Comparison of ENCODE assay signal across 8 cellular contexts in genomic region chr1:77282187-77282865, GRCh38. TPM values are rescaled to one million over a fixed set of nuclear protein-coding genes. Genes with fewer than 3 reads are reported as not detected.
DNase-seq lines count a peak whose midpoint lies in the region; ATAC-seq and TF ChIP-seq lines count a peak whose summit lies in the region.

No MANE protein-coding gene starts in this region.

- H3K9ac ChIP-seq in SK-N-SH, result peak overlapping the region; percentile 72
- peak overlapping the region; percentile 43; the same call in 1 of the 2 replicates for H3K9ac ChIP-seq in iPS-20b (ENCODE audit: low read depth, low read length)

- peak overlapping the region; percentile 88 for H2AFZ ChIP-seq in SK-N-SH (ENCODE audit: low read depth)

- TF ChIP-seq POLR2A in body of pancreas (IDR thresholded peaks at IDR 0.05), result no peak

- no peaks in the 10 kb centered on the region for H3K36me3 ChIP-seq in GM06990 (ENCODE audit: control insufficient read depth, insufficient read depth, low read length)
- H3K36me3 ChIP-seq in SK-N-SH (replicated peaks in 1 of 2; ENCODE audit: control insufficient read depth in 1 of 2, insufficient read depth in 2 of 2, low read length in 1 of 2), result no peaks in the 10 kb centered on the region
- H3K36me3 ChIP-seq in body of pancreas (replicated peaks in 1 of 2; ENCODE audit: insufficient read depth in 1 of 2, low read depth in 2 of 2), result no peaks in the 10 kb centered on the region
- no peaks in the 10 kb centered on the region for H3K36me3 ChIP-seq in iPS-20b (ENCODE audit: insufficient read depth, low read depth, low read length)

- ATAC-seq in HG02759 (IDR thresholded peaks at IDR 0.05; ENCODE audit: unreplicated experiment), result peak; percentile 43
- peak; percentile 52 for ATAC-seq in body of pancreas

- TF ChIP-seq EP300 in SK-N-SH (IDR thresholded peaks at IDR 0.05; ENCODE audit: borderline replicate concordance in 1 of 2, low read depth in 1 of 2, low read length in 1 of 2), result no peak

- peaks cover 19% of the 10 kb centered on the region; the same call in 1 of the 2 replicates for H3K79me2 ChIP-seq in SK-N-SH (ENCODE audit: insufficient read depth)

- H3K4me1 ChIP-seq in SK-N-SH (ENCODE audit: control insufficient read depth in 1 of 2, insufficient read depth in 2 of 2, low read depth in 1 of 2, low read length in 1 of 2) (peaks cover 0 to 15% of the 10 kb centered on the region in 2 experiments; a peak in 2 of 4 replicates), body of pancreas (peaks cover 20% of the 10 kb centered on the region), iPS-20b (ENCODE audit: insufficient read depth, low read length) (peaks cover 9% of the 10 kb centered on the region; the same call in 1 of the 2 replicates)

- H3K27me3 ChIP-seq in GM06990 (replicated peaks; ENCODE audit: control insufficient read depth, insufficient read depth, low read length), result peaks cover 3% of the 10 kb centered on the region
- no peaks in the 10 kb centered on the region for H3K27me3 ChIP-seq in SK-N-SH (ENCODE audit: insufficient read depth)
- H3K27me3 ChIP-seq in body of pancreas, result peaks cover 0 to 9% of the 10 kb centered on the region in 2 donors
- peaks cover 67% of the 10 kb centered on the region for H3K27me3 ChIP-seq in iPS-20b (ENCODE audit: insufficient read depth, low read length)

- no peaks in the 10 kb centered on the region for H3F3A ChIP-seq in SK-N-SH (replicated peaks; ENCODE audit: insufficient read depth)

- no peaks in the 10 kb centered on the region for H3K9me3 ChIP-seq in SK-N-SH
- H3K9me3 ChIP-seq in body of pancreas, result no peaks in the 10 kb centered on the region
- no peaks in the 10 kb centered on the region for H3K9me3 ChIP-seq in iPS-20b (ENCODE audit: insufficient read depth, low read depth, low read length)

- DNase-seq in GM06990 (ENCODE audit: extremely low read depth, insufficient read length), result peak; percentile 18
- no peak for DNase-seq in SK-N-SH
- DNase-seq in body of pancreas, result peak in 3 of 4 donors; percentile 7 to 11 (median 9)
- peak; percentile 17 to 36 for DNase-seq in stimulated activated CD4-positive, alpha-beta T cell treated with anti-CD3 and anti-CD28 coated beads, Interleukin-12 subunit alpha, Interleukin-12 subunit beta, amount 100 ng/mL, for 24 hours (ENCODE audit: low read depth in 2 of 2)
- DNase-seq in GDM1 (lab: John Stamatoyannopoulos, UW), result no peak
- no peak for DNase-seq in DMS153 (lab: John Stamatoyannopoulos, UW)

- WGBS in SK-N-SH (ENCODE audit: low lambda C conversion rate), result 1% methylated on average over 12 of the region's 47 CpGs
- WGBS in body of pancreas, 2 donors, result 1 to 2% methylated on average over 18 to 40 of the region's 47 CpGs

- TF ChIP-seq RAD21 in SK-N-SH (IDR thresholded peaks at IDR 0.05; ENCODE audit: low read length), result no peak

- H3K27ac ChIP-seq in SK-N-SH (ENCODE audit: low read depth in 2 of 2, low read length in 1 of 2) (no peak overlapping the region; a peak in 1 of 4 replicates), body of pancreas (no peak overlapping the region), iPS-20b (ENCODE audit: low read length) (no peak overlapping the region)

- peak overlapping the region; percentile 51 for H3K4me3 ChIP-seq in GM06990 (replicated peaks; ENCODE audit: low read depth, low read length)
- H3K4me3 ChIP-seq in SK-N-SH (ENCODE audit: low read depth in 2 of 2, low read length in 1 of 2), result peak overlapping the region; percentile 63 to 82
- peak overlapping the region in 1 of 2 donors; percentile 11 for H3K4me3 ChIP-seq in body of pancreas
- peak overlapping the region; percentile 74 for H3K4me3 ChIP-seq in iPS-20b (ENCODE audit: low read length)

- intact Hi-C loops in body of pancreas (cut with DNase I), result no loop called here

- CTCF ChIA-PET in SK-N-SH (lab: Yijun Ruan, JAX), result interaction anchor here (0.7 to 2.5 kb wide), 9 partner anchors 10 to 251 kb away, joined by 3 to 11 read pairs (median 4); no protein-coding TSS in a partner anchor

- H4K20me1 ChIP-seq in SK-N-SH (ENCODE audit: insufficient read depth), result no peaks in the 10 kb centered on the region

- H3K4me2 ChIP-seq in SK-N-SH, result peak overlapping the region; percentile 94

- no peaks in the 10 kb centered on the region for H3K9me2 ChIP-seq in SK-N-SH

- POLR2A ChIA-PET in SK-N-SH (lab: Yijun Ruan, JAX), result interaction anchor here (0.7 kb wide), 1 partner anchor 123 kb away, joined by 3 read pairs; no protein-coding TSS in a partner anchor

- no peak for TF ChIP-seq CTCF in GM06990 (IDR thresholded peaks at IDR 0.05; ENCODE audit: insufficient read depth, low read length, poor library complexity, severe bottlenecking)
- no peak for TF ChIP-seq CTCF in SK-N-SH (IDR thresholded peaks at IDR 0.05)
- no peak for TF ChIP-seq CTCF in body of pancreas (IDR thresholded peaks at IDR 0.05)

TF ChIP-seq in SK-N-SH, 30 proteins besides CTCF, POLR2A, EP300 and RAD21:
- TF ChIP-seq GATA2 (CRISPR knock-in tag; IDR thresholded peaks at IDR 0.05) (no peak), MAX (IDR thresholded peaks at IDR 0.05; ENCODE audit: low read depth) (peak; percentile 38; the same call in 1 of the 2 replicates), ZBTB33 (IDR thresholded peaks at IDR 0.05; ENCODE audit: borderline replicate concordance, low read depth) (no peak), MEF2A (IDR thresholded peaks at IDR 0.05; ENCODE audit: borderline replicate concordance, low read depth) (no peak), ELF1 (IDR thresholded peaks at IDR 0.05) (no peak), RXRA (IDR thresholded peaks at IDR 0.05; ENCODE audit: borderline replicate concordance, low read depth) (no peak), NRF1 (IDR thresholded peaks at IDR 0.05; ENCODE audit: low read depth, low read length) (no peak), JUND (IDR thresholded peaks at IDR 0.05) (no peak), SMC3 (IDR thresholded peaks at IDR 0.05; ENCODE audit: low read depth, low read length) (0 out of 2 replicates have a peak, but pooled peaks have one; percentile 1), POLR2AphosphoS5 (IDR thresholded peaks at IDR 0.05; ENCODE audit: low read depth, low read length) (no peak), USF1 (IDR thresholded peaks at IDR 0.05; ENCODE audit: borderline replicate concordance, low read depth) (no peak), FOXJ3 (CRISPR knock-in tag; IDR thresholded peaks at IDR 0.05) (no peak), YY1 (IDR thresholded peaks at IDR 0.05; ENCODE audit: low read depth) (peak; percentile 52; the same call in 1 of the 2 replicates), EZH2phosphoT487 (IDR thresholded peaks at IDR 0.05; ENCODE audit: borderline replicate concordance, low read depth) (no peak)
- TF ChIP-seq, protein P1, sequence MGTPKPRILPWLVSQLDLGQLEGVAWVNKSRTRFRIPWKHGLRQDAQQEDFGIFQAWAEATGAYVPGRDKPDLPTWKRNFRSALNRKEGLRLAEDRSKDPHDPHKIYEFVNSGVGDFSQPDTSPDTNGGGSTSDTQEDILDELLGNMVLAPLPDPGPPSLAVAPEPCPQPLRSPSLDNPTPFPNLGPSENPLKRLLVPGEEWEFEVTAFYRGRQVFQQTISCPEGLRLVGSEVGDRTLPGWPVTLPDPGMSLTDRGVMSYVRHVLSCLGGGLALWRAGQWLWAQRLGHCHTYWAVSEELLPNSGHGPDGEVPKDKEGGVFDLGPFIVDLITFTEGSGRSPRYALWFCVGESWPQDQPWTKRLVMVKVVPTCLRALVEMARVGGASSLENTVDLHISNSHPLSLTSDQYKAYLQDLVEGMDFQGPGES (IDR thresholded peaks at IDR 0.05; ENCODE audit: low read depth, low read length), result no peak
TF ChIP-seq in SK-N-SH: peak in this region for 3.

RNA-seq across cellular contexts. Expression of gene AK5, which starts 0.5 kb away (rescaled TPM):
- polyA plus RNA-seq in SK-N-SH (2012; rRNA removed), result 22.9 TPM in 2 replicates
- 29.0 and 35.3 TPM in 2 replicates for polyA plus RNA-seq in SK-N-SH (2012; cell fraction: cytosol; rRNA removed)
- polyA plus RNA-seq in SK-N-SH (2012; cell fraction: nucleus; rRNA removed), result 10.0 and 13.7 TPM in 2 replicates
- not detected for total RNA-seq in body of pancreas

Comparison
In these comparisons a context has a peak if more than half of its experiments do, and no peak if none do; other contexts are left out.
1. DNase-seq: peak in GM06990 (single experiment), body of pancreas (3 of 4) and stimulated activated CD4-positive, alpha-beta T cell treated with anti-CD3 and anti-CD28 coated beads, Interleukin-12 subunit alpha, Interleukin-12 subunit beta, amount 100 ng/mL, for 24 hours (2 of 2); none in SK-N-SH (single experiment), GDM1 (single experiment) and DMS153 (single experiment).